Comparison of ENCODE assay signal across 1 cellular context in the genomic region with DNA sequence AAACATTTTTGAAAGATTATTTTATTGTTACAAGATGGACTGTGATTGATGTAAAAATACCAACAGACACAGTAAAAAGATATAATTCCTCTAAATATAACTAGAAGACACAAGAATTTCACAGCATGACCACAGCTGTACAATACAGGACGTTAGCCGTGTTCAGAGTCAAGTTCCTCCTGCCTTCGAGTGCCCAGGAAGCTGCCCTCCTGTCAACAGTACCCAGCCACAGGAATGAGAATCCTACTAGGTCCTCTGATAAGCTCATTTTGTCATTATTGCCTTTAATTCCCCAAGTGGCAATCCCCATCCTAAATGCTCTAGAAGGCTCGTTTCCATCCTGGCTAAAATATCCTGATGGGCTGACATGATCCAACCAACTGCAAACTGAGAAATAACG.
TF ChIP-seq lines count a peak whose summit lies in the region.

No MANE protein-coding gene starts in this region.

TF ChIP-seq in IMR-90, 13 proteins besides CTCF, POLR2A, EP300 and RAD21:
- TF ChIP-seq MAZ (IDR thresholded peaks at IDR 0.05; ENCODE audit: borderline replicate concordance, low read depth, low read length) (no peak), FOS (IDR thresholded peaks at IDR 0.05; ENCODE audit: low read depth, low read length) (no peak), BHLHE40 (IDR thresholded peaks at IDR 0.05; ENCODE audit: low read depth, low read length) (no peak), NFE2L2 (IDR thresholded peaks at IDR 0.05; ENCODE audit: low read depth, low read length) (no peak), CHD1 (IDR thresholded peaks at IDR 0.05; ENCODE audit: low read depth, low read length) (no peak), CEBPB (IDR thresholded peaks at IDR 0.05; ENCODE audit: low read depth, low read length) (no peak), MXI1 (IDR thresholded peaks at IDR 0.05; ENCODE audit: borderline replicate concordance, low read depth, low read length) (no peak), SMC3 (IDR thresholded peaks at IDR 0.05; ENCODE audit: low read depth, low read length) (no peak), RFX5 (IDR thresholded peaks at IDR 0.05; ENCODE audit: low read depth, low read length) (no peak)
TF ChIP-seq in IMR-90: peak in this region for 0.
